ENCODE assay signal across 25 cellular contexts in genomic region chr5:44300551-44300950, GRCh38.
"Had no signal": no experiment of that assay in that cellular context is flagged by ENCODE, and none has a peak within 500 bp of the region (broad histone marks: within the 10 kb centered on the region; RNA-seq: fewer than 3 reads in every experiment).

No MANE protein-coding gene starts in this region.

- H3K36me3 ChIP-seq: stomach, suprapubic skin, thoracic aorta, thyroid gland, tibial artery, tibial nerve, transverse colon, upper lobe of left lung, upper lobe of right lung, vagina had no signal

- H3K27me3 ChIP-seq: stomach, suprapubic skin, testis, thyroid gland, tibial artery, tibial nerve, transverse colon, upper lobe of left lung, upper lobe of right lung, vagina had no signal

- H3K4me3 ChIP-seq: stomach, suprapubic skin, testis, thoracic aorta, thyroid gland, tibial artery, tibial nerve, transverse colon, upper lobe of left lung, upper lobe of right lung, vagina had no signal

- DNase-seq: stimulated activated CD4-positive, alpha-beta T cell treated with anti-CD3 and anti-CD28 coated beads, Interleukin-2, amount 100 ng/mL, for 48 hours; stimulated activated CD4-positive, alpha-beta T cell treated with anti-CD3 and anti-CD28 coated beads, Interleukin-4, amount 100 ng/mL, for 1 hour; stimulated activated CD4-positive, alpha-beta T cell treated with anti-CD3 and anti-CD28 coated beads, Interleukin-4, amount 100 ng/mL, for 24 hours; stimulated activated CD4-positive, alpha-beta T cell treated with anti-CD3 and anti-CD28 coated beads, Interleukin-4, amount 100 ng/mL, for 4 hours; stimulated activated CD8-positive, alpha-beta memory T cell treated with anti-CD3 and anti-CD28 coated beads, Interleukin-4, amount 100 ng/mL, for 48 hours; stimulated activated naive B cell treated with anti-CD40 and anti-IgM and Interleukin-4, amounts not matched to agents 10 μg/mL and 1 μg/mL and 100 μg/mL, for 72 hours; stimulated activated naive CD4-positive, alpha-beta T cell; stimulated activated naive CD4-positive, alpha-beta T cell treated with Interleukin-2 at 50 U/mL for 16 hours; stimulated activated naive CD8-positive, alpha-beta T cell treated with anti-CD3 and anti-CD28 coated beads, Interleukin-15, amount 100 ng/mL, for 72 hours; stimulated activated naive CD8-positive, alpha-beta T cell treated with anti-CD3 and anti-CD28 coated beads, Interleukin-15, Interleukin-2, amounts not matched to agents 100 U/mL and 50 U/mL, for 24 hours; stomach; substantia nigra; testis; thyroid gland; tibial artery; transverse colon; trophoblast cell; upper lobe of left lung; upper lobe of right lung had no signal

- H3K9me3 ChIP-seq: stomach, suprapubic skin, testis, thoracic aorta, thyroid gland, tibial artery, tibial nerve, upper lobe of left lung, upper lobe of right lung, vagina had no signal

- H3K27ac ChIP-seq: stomach, suprapubic skin, testis, thoracic aorta, thyroid gland, tibial artery, tibial nerve, transverse colon, upper lobe of left lung, upper lobe of right lung, vagina had no signal

- H3K4me1 ChIP-seq: stomach, suprapubic skin, testis, thyroid gland, tibial artery, tibial nerve, transverse colon, upper lobe of left lung, upper lobe of right lung, vagina had no signal

- ATAC-seq: stimulated activated effector memory CD8-positive, alpha-beta T cell treated with anti-CD3 and anti-CD28 coated beads, Interleukin-12 subunit alpha, Interleukin-12 subunit beta, amount 100 ng/mL, for 72 hours; stimulated activated memory B cell treated with anti-CD40 and anti-IgM and Interleukin-4, amounts not matched to agents 10 μg/mL and 1 μg/mL and 100 μg/mL, for 72 hours; stimulated activated naive B cell treated with anti-CD40 and anti-IgM and Interleukin-4, amounts not matched to agents 10 μg/mL and 1 μg/mL and 100 μg/mL, for 72 hours; stimulated activated naive CD8-positive, alpha-beta T cell treated with anti-CD3 and anti-CD28 coated beads, Interleukin-15, amount 100 ng/mL, for 72 hours; stimulated activated naive CD8-positive, alpha-beta T cell treated with anti-CD3 and anti-CD28 coated beads, Interleukin-15, Interleukin-2, amounts not matched to agents 100 U/mL and 50 U/mL, for 24 hours; upper lobe of right lung had no signal
